In the genomic region with DNA sequence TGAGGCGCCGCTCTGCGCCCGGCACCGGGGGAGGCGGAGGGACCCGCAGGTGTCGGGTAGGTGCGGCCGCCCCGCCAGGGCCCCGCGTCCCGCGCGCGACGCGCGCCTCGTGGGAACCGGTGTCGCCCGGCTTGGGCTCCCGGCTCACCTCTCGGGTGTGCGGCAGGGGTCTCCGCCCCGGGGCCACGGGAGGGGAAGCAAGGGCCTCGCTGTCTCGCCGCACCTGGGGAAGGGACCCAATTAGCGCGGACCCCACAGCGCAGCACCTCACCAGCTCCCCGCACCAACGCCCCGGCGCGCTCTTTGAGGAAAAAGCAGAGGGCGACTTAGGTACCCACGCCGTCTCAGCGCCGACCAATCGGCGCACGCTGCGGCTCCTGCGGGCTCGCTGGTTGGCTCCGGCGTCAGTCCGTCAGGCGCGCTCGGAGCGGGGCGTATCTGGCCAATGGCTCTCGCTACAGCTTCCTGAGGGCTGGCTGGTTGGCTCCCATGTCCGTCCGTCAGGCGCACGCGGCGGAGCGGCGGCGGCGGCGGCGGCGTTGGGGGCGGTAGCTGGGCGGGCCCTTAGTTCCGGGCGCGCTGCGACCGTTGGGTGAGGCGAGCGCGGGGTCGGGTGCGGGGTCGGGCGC, we compare ENCODE assay signal across 8 cellular contexts. TPM values are rescaled to one million over a fixed set of nuclear protein-coding genes. Genes with fewer than 3 reads are reported as not detected.
DNase-seq lines count a peak whose midpoint lies in the region; ATAC-seq, FAIRE-seq and TF ChIP-seq lines count a peak whose summit lies in the region.

A gene with protein sequence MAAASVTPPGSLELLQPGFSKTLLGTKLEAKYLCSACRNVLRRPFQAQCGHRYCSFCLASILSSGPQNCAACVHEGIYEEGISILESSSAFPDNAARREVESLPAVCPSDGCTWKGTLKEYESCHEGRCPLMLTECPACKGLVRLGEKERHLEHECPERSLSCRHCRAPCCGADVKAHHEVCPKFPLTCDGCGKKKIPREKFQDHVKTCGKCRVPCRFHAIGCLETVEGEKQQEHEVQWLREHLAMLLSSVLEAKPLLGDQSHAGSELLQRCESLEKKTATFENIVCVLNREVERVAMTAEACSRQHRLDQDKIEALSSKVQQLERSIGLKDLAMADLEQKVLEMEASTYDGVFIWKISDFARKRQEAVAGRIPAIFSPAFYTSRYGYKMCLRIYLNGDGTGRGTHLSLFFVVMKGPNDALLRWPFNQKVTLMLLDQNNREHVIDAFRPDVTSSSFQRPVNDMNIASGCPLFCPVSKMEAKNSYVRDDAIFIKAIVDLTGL (plus strand): TSS at position 567 of the 629 bp plus-strand sequence. CDS start 12,225 bp downstream, outside the sequence.

- H3K27me3 ChIP-seq in H1 (replicated peaks in 1 of 4; ENCODE audit: control insufficient read depth in 3 of 4, extremely low read depth in 1 of 4, insufficient read depth in 3 of 4, low read length in 3 of 4) (no peaks in the 10 kb centered on the region), mesenchymal stem cell (ENCODE audit: control insufficient read depth in 1 of 2, insufficient read depth in 1 of 2, low read length in 2 of 2) (no peaks in the 10 kb centered on the region)

- POLR2A ChIA-PET in H1 (lab: Charles Lee; ENCODE audit: partially characterized antibody) = interaction anchor here (0.6 to 3.4 kb wide), 6 partner anchors 12 to 85 kb away, joined by 3 to 15 read pairs (median 4); a partner anchor contains a TSS

- WGBS in H1 (ENCODE audit: extremely low coverage in 1 of 2, insufficient coverage in 1 of 2, insufficient read length in 1 of 2, insufficient replicate concordance in 2 of 2, low coverage in 1 of 2, low lambda C conversion rate in 2 of 2, missing lambda C conversion rate in 1 of 2), 2 experiments = 3% methylated on average over 42 of the region's 88 CpGs; no CpG with 5 or more reads in 1 of the 2 experiments
- WGBS in mesenchymal stem cell = under 1% methylated on average over 56 of the region's 88 CpGs

- peak in 1 of 2 experiments; percentile 66; a peak in 1 of 3 replicates for TF ChIP-seq POLR2A in H1 (IDR thresholded peaks at IDR 0.05; ENCODE audit: control extremely low read depth in 1 of 2, low read depth in 2 of 2, low read length in 2 of 2)

- H3K4me2 ChIP-seq in H1 (ENCODE audit: insufficient read depth in 1 of 2, low read depth in 2 of 2, low read length in 2 of 2) (peak within 1 kb of the TSS; percentile 59 to 91), mesenchymal stem cell (ENCODE audit: low read length, poor library complexity, severe bottlenecking) (peak within 1 kb of the TSS; percentile 94)

- H3K14ac ChIP-seq in H1 (ENCODE audit: insufficient read length) (peak within 1 kb of the TSS; percentile 43), mesenchymal stem cell (ENCODE audit: low read length in 2 of 2) (no peak within 1 kb of the TSS)

- H2BK5ac ChIP-seq in H1 (ENCODE audit: low read depth, low read length) = no peak within 1 kb of the TSS
- no peak within 1 kb of the TSS for H2BK5ac ChIP-seq in mesenchymal stem cell (ENCODE audit: low read depth, low read length, poor library complexity, severe bottlenecking)

- peak within 1 kb of the TSS; percentile 64 for H3K56ac ChIP-seq in H1 (replicated peaks; ENCODE audit: insufficient read length, low read depth, low read length)

- H3K9me3 ChIP-seq in H1 (ENCODE audit: insufficient read depth in 2 of 2, low read depth in 1 of 2, low read length in 1 of 2) = no peaks in the 10 kb centered on the region
- H3K9me3 ChIP-seq in mesenchymal stem cell (ENCODE audit: control insufficient read depth, low read length) = no peaks in the 10 kb centered on the region

- H2AFZ ChIP-seq in H1 (ENCODE audit: low read length) = peak within 1 kb of the TSS; percentile 34; the same call in 1 of the 2 replicates
- H2AFZ ChIP-seq in mesenchymal stem cell (ENCODE audit: low read depth, low read length) = peak within 1 kb of the TSS; percentile 83

- no peak within 1 kb of the TSS for H2BK12ac ChIP-seq in H1 (ENCODE audit: low read depth, low read length)
- H2BK12ac ChIP-seq in mesenchymal stem cell (ENCODE audit: low read length in 2 of 2) = peak within 1 kb of the TSS in 1 of 2 experiments; percentile 43

- H3K79me2 ChIP-seq in H1 (ENCODE audit: control insufficient read depth in 1 of 2, insufficient read depth in 2 of 2, low read length in 2 of 2) = peaks cover 17 to 43% of the 10 kb centered on the region in 2 experiments; a peak in 3 of 4 replicates

- peaks cover 5% of the 10 kb centered on the region; the same call in 1 of the 2 replicates for H3K23me2 ChIP-seq in H1 (ENCODE audit: low read depth, low read length)

- peak; percentile 69 for ATAC-seq in GM21367 (IDR thresholded peaks at IDR 0.05; ENCODE audit: unreplicated experiment)

- H3K18ac ChIP-seq in H1 (ENCODE audit: extremely low read depth, low read length) (peak within 1 kb of the TSS; percentile 60), mesenchymal stem cell (ENCODE audit: low read depth in 1 of 2, low read length in 2 of 2) (peak within 1 kb of the TSS; percentile 57 to 81)

- peak; percentile 31 for FAIRE-seq in HTR-8/SVneo (lab: Jason Lieb, UNC)
- FAIRE-seq in H1 (lab: Jason Lieb, UNC) = no peak

- TF ChIP-seq CTCF in H1 (IDR thresholded peaks at IDR 0.05; ENCODE audit: control extremely low read depth in 1 of 3, insufficient read depth in 1 of 3, low read depth in 1 of 3, low read length in 3 of 3) = no peak

- peaks cover 13% of the 10 kb centered on the region for H3K79me1 ChIP-seq in H1 (ENCODE audit: low read depth, low read length)
- H3K79me1 ChIP-seq in mesenchymal stem cell (replicated peaks; ENCODE audit: low read length, poor library complexity, severe bottlenecking) = peaks cover 7% of the 10 kb centered on the region

- H2AK5ac ChIP-seq in H1 (ENCODE audit: low read depth, low read length) (no peak within 1 kb of the TSS), mesenchymal stem cell (ENCODE audit: low read length, severe bottlenecking) (no peak within 1 kb of the TSS)

- 0 out of 2 replicates have a peak within 1 kb of the TSS, but pooled peaks have one; percentile 42 for H3K27ac ChIP-seq in H1 (ENCODE audit: low read depth, low read length)
- no peak within 1 kb of the TSS for H3K27ac ChIP-seq in mesenchymal stem cell (ENCODE audit: low read length, poor library complexity, severe bottlenecking)

- H3K4me1 ChIP-seq in H1 (replicated peaks in 1 of 4; ENCODE audit: control insufficient read depth in 3 of 4, insufficient read depth in 4 of 4, low read length in 3 of 4) (peaks cover 0 to 6% (median 2%) of the 10 kb centered on the region in 4 experiments; a peak in 4 of 7 replicates), mesenchymal stem cell (ENCODE audit: control insufficient read depth, insufficient read depth, low read depth, low read length) (peaks cover 35% of the 10 kb centered on the region)

- H4K8ac ChIP-seq in H1 (ENCODE audit: extremely low read depth, insufficient read depth, low read length) = peak within 1 kb of the TSS; percentile 84
- peak within 1 kb of the TSS; percentile 76 for H4K8ac ChIP-seq in mesenchymal stem cell (ENCODE audit: low read length)

- H2BK20ac ChIP-seq in H1 (ENCODE audit: low read length) = no peak within 1 kb of the TSS

- H2BK120ac ChIP-seq in H1 (replicated peaks; ENCODE audit: low read depth, low read length) (no peak within 1 kb of the TSS), mesenchymal stem cell (ENCODE audit: low read depth, low read length) (peak within 1 kb of the TSS; percentile 68)

- DNase-seq in COR-L47 (lab: John Stamatoyannopoulos, UW) (peak; percentile 97), HTR-8/SVneo (ENCODE audit: insufficient read length, low spot score) (peak; percentile 99), NOMO-1 treated with DMSO at 0.1 percent for 48 hours (lab: John Stamatoyannopoulos, UW; ENCODE audit: unreplicated experiment) (peak; percentile 99), H1 (ENCODE audit: low read depth in 1 of 2, low spot score in 2 of 2) (peak; percentile 98 to 99), mesenchymal stem cell (peak; percentile 99)
- DNase-seq in activated CD8-positive, alpha-beta memory T cell treated with anti-CD3 and anti-CD28 coated beads for 4 hours (ENCODE audit: low read depth in 2 of 2) = peak; percentile 90 to 95
- DNase-seq in stimulated activated CD8-positive, alpha-beta memory T cell treated with anti-CD3 and anti-CD28 coated beads, Interleukin-12 subunit alpha, Interleukin-12 subunit beta, amount 100 ng/mL, for 24 hours (ENCODE audit: extremely low read depth) = peak; percentile 86

- H2BK15ac ChIP-seq in H1 (ENCODE audit: low read length) (no peak within 1 kb of the TSS), mesenchymal stem cell (ENCODE audit: low read depth, poor library complexity, severe bottlenecking) (peak within 1 kb of the TSS; percentile 68)

- H3K23ac ChIP-seq in H1 (ENCODE audit: insufficient read length) (no peak within 1 kb of the TSS), mesenchymal stem cell (ENCODE audit: low read length in 2 of 2) (peak within 1 kb of the TSS in 1 of 2 experiments; percentile 86)

- H4K91ac ChIP-seq in H1 (replicated peaks; ENCODE audit: insufficient read length, low read length) (peak within 1 kb of the TSS; percentile 81), mesenchymal stem cell (ENCODE audit: low read length) (peak within 1 kb of the TSS; percentile 76)

- H3K9ac ChIP-seq in H1 (replicated peaks in 1 of 4; ENCODE audit: extremely low read depth in 1 of 4, low read depth in 3 of 4, low read length in 3 of 4) (peak within 1 kb of the TSS; percentile 32 to 91 (median 52); a peak in 5 of 7 replicates), mesenchymal stem cell (ENCODE audit: low read length) (peak within 1 kb of the TSS; percentile 84)

- no peak for TF ChIP-seq RAD21 in H1 (IDR thresholded peaks at IDR 0.05 in 1 of 2, conservative IDR thresholded peaks at IDR 0.05 in 1 of 2; ENCODE audit: low read depth in 2 of 2, low read length in 2 of 2)

- peak within 1 kb of the TSS; percentile 74 to 98 (median 78) for H3K4me3 ChIP-seq in H1 (ENCODE audit: extremely low read depth in 1 of 4, insufficient read depth in 2 of 4, low read depth in 3 of 4, low read length in 4 of 4)
- H3K4me3 ChIP-seq in mesenchymal stem cell (ENCODE audit: insufficient read depth in 1 of 2, low read depth in 1 of 2, low read length in 2 of 2) = peak within 1 kb of the TSS; percentile 85 to 94

- H3K36me3 ChIP-seq in H1 (ENCODE audit: control insufficient read depth in 2 of 4, insufficient read depth in 4 of 4, low read length in 3 of 4) (peaks cover 0 to 7% (median 0%) of the 10 kb centered on the region in 4 experiments; a peak in 2 of 8 replicates), mesenchymal stem cell (ENCODE audit: control insufficient read depth in 1 of 2, insufficient read depth in 2 of 2, low read depth in 1 of 2, low read length in 2 of 2) (peaks cover 5 to 15% of the 10 kb centered on the region in 2 experiments)

- H3K4ac ChIP-seq in H1 (replicated peaks; ENCODE audit: insufficient read length, low read depth, low read length) (peak within 1 kb of the TSS; percentile 92), mesenchymal stem cell (ENCODE audit: low read depth in 1 of 2, low read length in 2 of 2) (peak within 1 kb of the TSS in 1 of 2 experiments; percentile 54)

- peak within 1 kb of the TSS; percentile 60 for H4K5ac ChIP-seq in H1 (ENCODE audit: insufficient read length, low read depth, low read length)

- TF ChIP-seq EP300 in H1 (IDR thresholded peaks at IDR 0.05; ENCODE audit: borderline replicate concordance in 1 of 2, low read depth in 2 of 2, low read length in 2 of 2) = no peak

- CTCF ChIA-PET in H1 (lab: Charles Lee; ENCODE audit: partially characterized antibody) = interaction anchor here (0.6 to 0.7 kb wide), 2 partner anchors 160 to 182 kb away, joined by 3 to 4 read pairs; no protein-coding TSS in a partner anchor

- peaks cover 9 to 14% of the 10 kb centered on the region in 2 experiments for H4K20me1 ChIP-seq in H1 (replicated peaks in 1 of 2; ENCODE audit: control insufficient read depth in 1 of 2, insufficient read depth in 2 of 2, low read length in 2 of 2)

RNA-seq across cellular contexts. Expression of the gene that starts here (rescaled TPM):
- 50.2 and 50.5 TPM in 2 replicates for total RNA-seq in H1 (2021; fragmentation: NEBNext Ultra II Directional; extraction: Animal tissue kit (Norgen Biotek cat#: 25700))
- 26.9 and 39.3 TPM in 2 replicates for polyA plus RNA-seq in H1 (2011; rRNA removed)
- polyA plus RNA-seq in H1 (2011; cell fraction: cytosol; rRNA removed) = 38.9 TPM
- polyA plus RNA-seq in H1 (2011; cell fraction: nucleus; rRNA removed) = 71.5 TPM
- 27.1 to 40.9 TPM (median 38.8 TPM) in 4 replicates for polyA plus RNA-seq in H1 (2012, experiment 1 of 2)
- 25.8 TPM for polyA plus RNA-seq in H1 (2012, experiment 2 of 2)
- 17.7 TPM for polyA plus RNA-seq in H1 (2013, experiment 1 of 2)
- 16.7 TPM for polyA plus RNA-seq in H1 (2013, experiment 2 of 2)
- 29.8 and 31.1 TPM in 2 replicates for polyA minus RNA-seq in H1 (2011; rRNA and poly(A)+ RNA removed)
- polyA minus RNA-seq in H1 (2011; cell fraction: cytosol; rRNA and poly(A)+ RNA removed) = 30.1 TPM
- 34.1 TPM for polyA minus RNA-seq in H1 (2011; cell fraction: nucleus; rRNA and poly(A)+ RNA removed)
- polyA plus RNA-seq in mesenchymal stem cell (2013, experiment 1 of 2) = 5.3 TPM
- polyA plus RNA-seq in mesenchymal stem cell (2013, experiment 2 of 2) = 4.8 TPM
